In the genomic region with DNA sequence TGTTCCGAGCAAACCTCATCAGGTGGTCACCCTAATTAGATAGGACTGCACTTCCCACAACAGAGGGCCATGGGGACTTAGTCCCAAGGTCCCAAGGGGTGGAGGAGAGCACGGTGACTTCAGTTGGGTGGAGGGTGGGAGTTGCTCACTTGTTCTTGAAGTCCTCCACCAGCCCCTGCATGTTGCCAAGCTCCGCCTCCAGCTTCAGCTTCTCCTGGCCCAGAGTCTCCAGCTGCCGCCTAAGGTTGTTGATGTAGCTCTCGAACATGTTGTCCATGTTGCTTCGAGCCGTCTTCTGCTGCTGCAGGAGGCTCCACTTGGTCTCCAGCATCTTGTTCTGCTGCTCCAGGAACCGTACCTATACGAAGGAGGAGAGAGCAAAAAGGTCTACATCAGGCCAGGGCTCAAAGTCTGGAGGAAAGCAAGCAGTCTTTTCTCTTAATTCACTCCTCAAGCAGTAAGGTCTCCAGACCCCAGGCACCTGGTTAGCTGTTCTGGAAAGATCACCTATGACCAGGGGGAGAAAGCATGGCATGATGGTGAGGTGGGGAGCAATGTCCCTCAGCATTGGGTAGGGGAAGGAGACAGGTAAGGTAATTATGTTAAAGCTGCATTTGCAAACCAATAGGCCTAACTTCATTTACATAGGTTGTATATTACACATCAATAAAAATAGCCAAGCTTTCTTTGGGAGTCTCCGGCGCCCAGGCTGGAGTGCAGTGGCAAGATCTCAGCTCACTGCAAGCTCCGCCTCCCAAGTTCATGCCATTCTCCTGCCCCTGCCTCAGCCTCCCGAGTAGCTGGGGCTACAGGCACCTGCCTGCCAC, we compare ENCODE assay signal across 24 cellular contexts. TPM values are rescaled to one million over a fixed set of nuclear protein-coding genes. Genes with fewer than 3 reads are reported as not detected.
DNase-seq lines count a peak whose midpoint lies in the region; ATAC-seq and TF ChIP-seq lines count a peak whose summit lies in the region.
"Had no signal": no experiment of that assay in that cellular context is flagged by ENCODE, and none has a peak within 500 bp of the region (broad histone marks: within the 10 kb centered on the region; RNA-seq: fewer than 3 reads in every experiment).

No MANE protein-coding gene starts in this region.

- no peaks in the 10 kb centered on the region for H3K9me3 Mint-ChIP-seq in T-helper 2 cell treated with Interferon-gamma antibody and Interleukin-4, amounts not matched to agents 5 μg/mL and 100 μg/mL, for 36 hours
- H3K9me3 Mint-ChIP-seq: central memory CD8-positive, alpha-beta T cell; stimulated activated naive CD8-positive, alpha-beta T cell treated with anti-CD3 and anti-CD28 coated beads, Interleukin-15, Interleukin-2, amounts not matched to agents 100 ng/mL and 50 ng/mL, for 24 hours had no signal

- H3K27me3 ChIP-seq in colonic mucosa (no peaks in the 10 kb centered on the region), stomach (no peaks in the 10 kb centered on the region)
- H3K27me3 ChIP-seq: BE2C, upper lobe of right lung had no signal

- TF ChIP-seq CTCF in colonic mucosa (IDR thresholded peaks at IDR 0.05) (no peak), mucosa of descending colon (IDR thresholded peaks at IDR 0.05) (no peak), stomach (IDR thresholded peaks at IDR 0.05) (no peak)

- no peak for ATAC-seq in mucosa of descending colon
- no peak for ATAC-seq in GM18907 (IDR thresholded peaks at IDR 0.05; ENCODE audit: unreplicated experiment)
- ATAC-seq in GM18502 (IDR thresholded peaks at IDR 0.05; ENCODE audit: poor library complexity, unreplicated experiment): no peak
- ATAC-seq: upper lobe of right lung had no signal

- H3K36me3 ChIP-seq in colonic mucosa: no peaks in the 10 kb centered on the region
- no peaks in the 10 kb centered on the region for H3K36me3 ChIP-seq in mucosa of descending colon (ENCODE audit: low read depth)
- H3K36me3 ChIP-seq in stomach: peaks cover 28 to 52% (median 47%) of the 10 kb centered on the region in 4 donors
- H3K36me3 ChIP-seq: BE2C, upper lobe of right lung had no signal

- peak overlapping the region; percentile 26 for H3K27ac Mint-ChIP-seq in T-helper 2 cell treated with Interferon-gamma antibody and Interleukin-4, amounts not matched to agents 5 μg/mL and 100 μg/mL, for 36 hours
- H3K27ac Mint-ChIP-seq: stimulated activated naive CD8-positive, alpha-beta T cell treated with anti-CD3 and anti-CD28 coated beads, Interleukin-15, Interleukin-2, amounts not matched to agents 100 ng/mL and 50 ng/mL, for 24 hours had no signal

- H3K27ac ChIP-seq in colonic mucosa (peak overlapping the region; percentile 92), stomach (peak overlapping the region; percentile 4 to 92 (median 42))
- H3K27ac ChIP-seq: left ventricle myocardium inferior, parathyroid adenoma, upper lobe of right lung had no signal

- intact Hi-C loops in colonic mucosa (cut with DNase I): no loop called here
- intact Hi-C loops in mucosa of descending colon (cut with DNase I, micrococcal nuclease): loop anchor here in 1 of 2 donors (5.0 kb wide), 1 partner anchor 70 kb away; no protein-coding TSS in a partner anchor
- intact Hi-C loops in stomach (cut with DNase I; ENCODE audit: low total_unique reads): loop anchor here (10.0 kb wide), 1 partner anchor 53 kb away; no protein-coding TSS in a partner anchor

- H3K4me1 ChIP-seq in colonic mucosa (peaks cover 6% of the 10 kb centered on the region), mucosa of descending colon (ENCODE audit: low read depth) (peaks cover 60% of the 10 kb centered on the region), stomach (peaks cover 13 to 78% (median 55%) of the 10 kb centered on the region in 4 donors)
- H3K4me1 ChIP-seq: upper lobe of right lung had no signal

- no peak overlapping the region for H3K4me3 Mint-ChIP-seq in T-helper 2 cell treated with Interferon-gamma antibody and Interleukin-4, amounts not matched to agents 5 μg/mL and 100 μg/mL, for 36 hours

- WGBS in stomach, 5 donors: 38 to 62% (median 48%) methylated on average over 12 to 13 of the region's 13 CpGs

- no peaks in the 10 kb centered on the region for H3K9me3 ChIP-seq in colonic mucosa
- no peaks in the 10 kb centered on the region for H3K9me3 ChIP-seq in mucosa of descending colon
- no peaks in the 10 kb centered on the region for H3K9me3 ChIP-seq in stomach
- H3K9me3 ChIP-seq: BE2C, left ventricle myocardium inferior, upper lobe of right lung had no signal

- peaks cover 3% of the 10 kb centered on the region for H3K4me1 Mint-ChIP-seq in T-helper 2 cell treated with Interferon-gamma antibody and Interleukin-4, amounts not matched to agents 5 μg/mL and 100 μg/mL, for 36 hours (ENCODE audit: low read depth)

- H3K4me3 ChIP-seq in colonic mucosa: peak overlapping the region; percentile 58
- peak overlapping the region; percentile 81 for H3K4me3 ChIP-seq in mucosa of descending colon
- H3K4me3 ChIP-seq in stomach: peak overlapping the region; percentile 54 to 73 (median 66)

- DNase-seq in T-helper 2 cell treated with Interferon-gamma antibody and Interleukin-4, amounts not matched to agents 5 μg/mL and 100 μg/mL, for 36 hours (ENCODE audit: low spot score): no peak
- DNase-seq in T-helper 2 cell (no peak), colonic mucosa (peak; percentile 54), mucosa of descending colon (peak; percentile 54 to 62 (median 55)), stomach (no peak), HuH-7.5 (ENCODE audit: low spot score) (no peak)
- DNase-seq: 8988T; activated gamma-delta T cell; amygdala; BE2C; effector CD8-positive, alpha-beta T cell; glutamatergic neuron; Karpas-422; left ventricle myocardium inferior; NCI-H1092; stimulated activated CD4-positive, alpha-beta T cell treated with anti-CD3 and anti-CD28 coated beads, Interleukin-2, amount 100 ng/mL, for 48 hours; upper lobe of right lung had no signal

- H3K9ac ChIP-seq in colonic mucosa (ENCODE audit: low read depth in 2 of 2, low read length in 2 of 2): peak overlapping the region; percentile 46 to 63
- H3K9ac ChIP-seq: parathyroid adenoma had no signal

- no peak for TF ChIP-seq EP300 in stomach (IDR thresholded peaks at IDR 0.05)

- no peaks in the 10 kb centered on the region for H3K27me3 Mint-ChIP-seq in T-helper 2 cell treated with Interferon-gamma antibody and Interleukin-4, amounts not matched to agents 5 μg/mL and 100 μg/mL, for 36 hours (ENCODE audit: low read depth)
- H3K27me3 Mint-ChIP-seq: stimulated activated naive CD8-positive, alpha-beta T cell treated with anti-CD3 and anti-CD28 coated beads, Interleukin-15, Interleukin-2, amounts not matched to agents 100 ng/mL and 50 ng/mL, for 24 hours had no signal

- no peaks in the 10 kb centered on the region for H3K36me3 Mint-ChIP-seq in T-helper 2 cell treated with Interferon-gamma antibody and Interleukin-4, amounts not matched to agents 5 μg/mL and 100 μg/mL, for 36 hours (ENCODE audit: low read depth)

- TF ChIP-seq POLR2A in stomach (IDR thresholded peaks at IDR 0.05): no peak

RNA-seq across cellular contexts. Expression of gene KRT8, which starts 2.9 kb away (rescaled TPM):
- 1,000 to 10,000 TPM; 4,207 to 4,597 TPM for total RNA-seq in colonic mucosa
- total RNA-seq in mucosa of descending colon: 1,000 to 10,000 TPM; 1,334 to 4,222 (median 3,664) TPM
- total RNA-seq in stomach: 1,000 to 10,000 TPM in 1 of 5 donors, 100 to 1,000 TPM in 3, 10 to 100 TPM in 1; 71.2 to 1,740 (median 566) TPM
- 1,000 to 10,000 TPM in 1 of 3 donors, 100 to 1,000 TPM in 2; 361 to 1,687 (median 767) TPM for polyA plus RNA-seq in stomach

RNA-seq across cellular contexts. Expression of gene KRT18, which starts 47.0 kb away (rescaled TPM):
- total RNA-seq in colonic mucosa (1,000 to 10,000 TPM; 1,068 to 1,487 TPM), mucosa of descending colon (1,000 to 10,000 TPM in 1 of 3 donors, 100 to 1,000 TPM in 2; 296 to 1,063 (median 953) TPM), stomach (100 to 1,000 TPM in 4 of 5 donors, 10 to 100 TPM in 1; 68.3 to 648 (median 309) TPM)
- 100 to 1,000 TPM; 369 to 525 (median 391) TPM for polyA plus RNA-seq in stomach

RNA-seq across cellular contexts. Expression of gene KRT78, which starts 53.1 kb away (rescaled TPM):
- total RNA-seq in colonic mucosa (not detected), mucosa of descending colon (not detected), stomach (under 1 TPM in 1 of 5 donors, not detected in 4; 0.73 TPM)
- polyA plus RNA-seq in stomach: 10 to 100 TPM in 1 of 3 donors, under 1 TPM in 1, not detected in 1; 0.76 to 98.0 TPM
- total RNA-seq: left ventricle myocardium inferior, NCI-H460, skeletal muscle tissue, upper lobe of right lung had no signal

Comparison
In these comparisons a context has a peak if more than half of its experiments do, and no peak if none do; other contexts are left out.
1. DNase-seq: peak in colonic mucosa (single experiment) and mucosa of descending colon (3 of 3); none in T-helper 2 cell treated with Interferon-gamma antibody and Interleukin-4, amounts not matched to agents 5 μg/mL and 100 μg/mL, for 36 hours (single experiment), T-helper 2 cell (0 of 5), stomach (single experiment) and HuH-7.5 (single experiment).
2. Peak in every context shown above with its lines, with median percentiles within 50 percentile points of each other: H3K4me3 ChIP-seq.